In genomic region chr1:172272087-172272486, GRCh38 we compare ENCODE assay signal across 29 cellular contexts.
"Had no signal": no experiment of that assay in that cellular context is flagged by ENCODE, and none has a peak within 500 bp of the region (broad histone marks: within the 10 kb centered on the region; RNA-seq: fewer than 3 reads in every experiment).

No MANE protein-coding gene starts in this region.

- FAIRE-seq: keratinocyte, pancreas, urothelium cell line had no signal

- DNase-seq: hippocampal formation; left colon; left lung; lower lobe of right lung; mammary epithelial cell; mesenchymal stem cell; naive thymus-derived CD8-positive, alpha-beta T cell; nucleus accumbens; pancreas; posterior cingulate gyrus; retina; right cardiac atrium; spleen; stimulated activated CD4-positive, alpha-beta T cell treated with anti-CD3 and anti-CD28 coated beads, Interleukin-4, amount 100 ng/mL, for 24 hours; stimulated activated naive CD4-positive, alpha-beta T cell; tibial artery; trophoblast cell; upper lobe of right lung had no signal

- H3K4me3 ChIP-seq: left lung, lower lobe of right lung, pancreas, prostate gland, skin epidermis, spleen, suprapubic skin, thoracic aorta, tibial artery, upper lobe of right lung had no signal

- ATAC-seq: left colon; left lung; lower lobe of right lung; naive thymus-derived CD8-positive, alpha-beta T cell; pancreas; right cardiac atrium; sciatic nerve; stimulated activated effector memory CD8-positive, alpha-beta T cell treated with anti-CD3 and anti-CD28 coated beads, Interleukin-12 subunit alpha, Interleukin-12 subunit beta, amount 100 ng/mL, for 72 hours; upper lobe of right lung had no signal

- H3K4me1 ChIP-seq: prostate gland had no signal

- H3K27me3 Mint-ChIP-seq: naive thymus-derived CD8-positive, alpha-beta T cell; stimulated activated naive CD8-positive, alpha-beta T cell treated with anti-CD3 and anti-CD28 coated beads, Interleukin-15, Interleukin-2, amounts not matched to agents 100 ng/mL and 50 ng/mL, for 24 hours had no signal

- H3K36me3 ChIP-seq: left lung, lower lobe of right lung, pancreas, prostate gland, spleen, suprapubic skin, thoracic aorta, tibial artery, upper lobe of right lung had no signal

- H3K27ac ChIP-seq: lower lobe of right lung, pancreas, prostate gland, spleen, suprapubic skin, thoracic aorta, tibial artery, upper lobe of right lung had no signal

- H3K4me3 Mint-ChIP-seq: naive thymus-derived CD8-positive, alpha-beta T cell; nephron; neural crest cell; stimulated activated effector memory CD8-positive, alpha-beta T cell treated with anti-CD3 and anti-CD28 coated beads, Interleukin-12 subunit alpha, Interleukin-12 subunit beta, amount 100 ng/mL, for 72 hours; stimulated activated naive CD8-positive, alpha-beta T cell treated with anti-CD3 and anti-CD28 coated beads, Interleukin-15, Interleukin-2, amounts not matched to agents 100 ng/mL and 50 ng/mL, for 24 hours had no signal

- H3K27ac Mint-ChIP-seq: naive thymus-derived CD8-positive, alpha-beta T cell; nephron; stimulated activated effector memory CD8-positive, alpha-beta T cell treated with anti-CD3 and anti-CD28 coated beads, Interleukin-12 subunit alpha, Interleukin-12 subunit beta, amount 100 ng/mL, for 72 hours; stimulated activated naive CD8-positive, alpha-beta T cell treated with anti-CD3 and anti-CD28 coated beads, Interleukin-15, Interleukin-2, amounts not matched to agents 100 ng/mL and 50 ng/mL, for 24 hours had no signal

- H3K9me3 ChIP-seq: left lung, lower lobe of right lung, pancreas, prostate gland, spleen, suprapubic skin, thoracic aorta, tibial artery, upper lobe of right lung had no signal

- H3K9me3 Mint-ChIP-seq: naive thymus-derived CD8-positive, alpha-beta T cell; nephron; neural crest cell; stimulated activated effector memory CD8-positive, alpha-beta T cell treated with anti-CD3 and anti-CD28 coated beads, Interleukin-12 subunit alpha, Interleukin-12 subunit beta, amount 100 ng/mL, for 72 hours; stimulated activated naive CD8-positive, alpha-beta T cell treated with anti-CD3 and anti-CD28 coated beads, Interleukin-15, Interleukin-2, amounts not matched to agents 100 ng/mL and 50 ng/mL, for 24 hours had no signal

- H3K36me3 Mint-ChIP-seq: naive thymus-derived CD8-positive, alpha-beta T cell; stimulated activated effector memory CD8-positive, alpha-beta T cell treated with anti-CD3 and anti-CD28 coated beads, Interleukin-12 subunit alpha, Interleukin-12 subunit beta, amount 100 ng/mL, for 72 hours had no signal
